ENCODE assay signal across 1 cellular context in genomic region chr9:113401027-113401792, GRCh38.
A peak's percentile ranks its signal among the peaks of the same experiment; 100 is the strongest.
TF ChIP-seq lines count a peak whose summit lies in the region.

ALAD (minus strand) TSS chr9:113401284; CDS start chr9:113393559, 7,725 bp downstream.

TF ChIP-seq in HepG2, 621 proteins besides CTCF, POLR2A, EP300 and RAD21 (continued from another document and continues in another):
- no peak for TF ChIP-seq ZSCAN30 (CRISPR knock-in tag; IDR thresholded peaks at IDR 0.05)
- TF ChIP-seq PRDM4 (CRISPR knock-in tag; IDR thresholded peaks at IDR 0.05; ENCODE audit: borderline replicate concordance): no peak
- TF ChIP-seq, protein P1, sequence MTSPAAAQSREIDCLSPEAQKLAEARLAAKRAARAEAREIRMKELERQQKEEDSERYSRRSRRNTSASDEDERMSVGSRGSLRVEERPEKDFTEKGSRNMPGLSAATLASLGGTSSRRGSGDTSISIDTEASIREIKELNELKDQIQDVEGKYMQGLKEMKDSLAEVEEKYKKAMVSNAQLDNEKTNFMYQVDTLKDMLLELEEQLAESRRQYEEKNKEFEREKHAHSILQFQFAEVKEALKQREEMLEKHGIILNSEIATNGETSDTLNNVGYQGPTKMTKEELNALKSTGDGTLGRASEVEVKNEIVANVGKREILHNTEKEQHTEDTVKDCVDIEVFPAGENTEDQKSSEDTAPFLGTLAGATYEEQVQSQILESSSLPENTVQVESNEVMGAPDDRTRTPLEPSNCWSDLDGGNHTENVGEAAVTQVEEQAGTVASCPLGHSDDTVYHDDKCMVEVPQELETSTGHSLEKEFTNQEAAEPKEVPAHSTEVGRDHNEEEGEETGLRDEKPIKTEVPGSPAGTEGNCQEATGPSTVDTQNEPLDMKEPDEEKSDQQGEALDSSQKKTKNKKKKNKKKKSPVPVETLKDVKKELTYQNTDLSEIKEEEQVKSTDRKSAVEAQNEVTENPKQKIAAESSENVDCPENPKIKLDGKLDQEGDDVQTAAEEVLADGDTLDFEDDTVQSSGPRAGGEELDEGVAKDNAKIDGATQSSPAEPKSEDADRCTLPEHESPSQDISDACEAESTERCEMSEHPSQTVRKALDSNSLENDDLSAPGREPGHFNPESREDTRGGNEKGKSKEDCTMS (CRISPR knock-in tag; conservative IDR thresholded peaks at IDR 0.05): no peak
- TF ChIP-seq ZNF891 (CRISPR knock-in tag; IDR thresholded peaks at IDR 0.05): peak; percentile 81; the same call in 1 of the 2 replicates
- no peak for TF ChIP-seq MAFG (CRISPR knock-in tag; IDR thresholded peaks at IDR 0.05)
- TF ChIP-seq ZNF83 (CRISPR knock-in tag; IDR thresholded peaks at IDR 0.05; ENCODE audit: borderline replicate concordance): no peak
- TF ChIP-seq ZFAT (CRISPR knock-in tag; conservative IDR thresholded peaks at IDR 0.05): no peak
- TF ChIP-seq ZNF720 (CRISPR knock-in tag; IDR thresholded peaks at IDR 0.05): no peak
- TF ChIP-seq SNAPC5 (CRISPR knock-in tag; IDR thresholded peaks at IDR 0.05; ENCODE audit: borderline replicate concordance): 0 out of 2 replicates have a peak, but pooled peaks have one; percentile 14
- TF ChIP-seq, protein P2, sequence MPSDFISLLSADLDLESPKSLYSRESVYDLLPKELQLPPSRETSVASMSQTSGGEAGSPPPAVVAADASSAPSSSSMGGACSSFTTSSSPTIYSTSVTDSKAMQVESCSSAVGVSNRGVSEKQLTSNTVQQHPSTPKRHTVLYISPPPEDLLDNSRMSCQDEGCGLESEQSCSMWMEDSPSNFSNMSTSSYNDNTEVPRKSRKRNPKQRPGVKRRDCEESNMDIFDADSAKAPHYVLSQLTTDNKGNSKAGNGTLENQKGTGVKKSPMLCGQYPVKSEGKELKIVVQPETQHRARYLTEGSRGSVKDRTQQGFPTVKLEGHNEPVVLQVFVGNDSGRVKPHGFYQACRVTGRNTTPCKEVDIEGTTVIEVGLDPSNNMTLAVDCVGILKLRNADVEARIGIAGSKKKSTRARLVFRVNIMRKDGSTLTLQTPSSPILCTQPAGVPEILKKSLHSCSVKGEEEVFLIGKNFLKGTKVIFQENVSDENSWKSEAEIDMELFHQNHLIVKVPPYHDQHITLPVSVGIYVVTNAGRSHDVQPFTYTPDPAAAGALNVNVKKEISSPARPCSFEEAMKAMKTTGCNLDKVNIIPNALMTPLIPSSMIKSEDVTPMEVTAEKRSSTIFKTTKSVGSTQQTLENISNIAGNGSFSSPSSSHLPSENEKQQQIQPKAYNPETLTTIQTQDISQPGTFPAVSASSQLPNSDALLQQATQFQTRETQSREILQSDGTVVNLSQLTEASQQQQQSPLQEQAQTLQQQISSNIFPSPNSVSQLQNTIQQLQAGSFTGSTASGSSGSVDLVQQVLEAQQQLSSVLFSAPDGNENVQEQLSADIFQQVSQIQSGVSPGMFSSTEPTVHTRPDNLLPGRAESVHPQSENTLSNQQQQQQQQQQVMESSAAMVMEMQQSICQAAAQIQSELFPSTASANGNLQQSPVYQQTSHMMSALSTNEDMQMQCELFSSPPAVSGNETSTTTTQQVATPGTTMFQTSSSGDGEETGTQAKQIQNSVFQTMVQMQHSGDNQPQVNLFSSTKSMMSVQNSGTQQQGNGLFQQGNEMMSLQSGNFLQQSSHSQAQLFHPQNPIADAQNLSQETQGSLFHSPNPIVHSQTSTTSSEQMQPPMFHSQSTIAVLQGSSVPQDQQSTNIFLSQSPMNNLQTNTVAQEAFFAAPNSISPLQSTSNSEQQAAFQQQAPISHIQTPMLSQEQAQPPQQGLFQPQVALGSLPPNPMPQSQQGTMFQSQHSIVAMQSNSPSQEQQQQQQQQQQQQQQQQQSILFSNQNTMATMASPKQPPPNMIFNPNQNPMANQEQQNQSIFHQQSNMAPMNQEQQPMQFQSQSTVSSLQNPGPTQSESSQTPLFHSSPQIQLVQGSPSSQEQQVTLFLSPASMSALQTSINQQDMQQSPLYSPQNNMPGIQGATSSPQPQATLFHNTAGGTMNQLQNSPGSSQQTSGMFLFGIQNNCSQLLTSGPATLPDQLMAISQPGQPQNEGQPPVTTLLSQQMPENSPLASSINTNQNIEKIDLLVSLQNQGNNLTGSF (CRISPR knock-in tag; IDR thresholded peaks at IDR 0.05): no peak
- TF ChIP-seq YY1 (IDR thresholded peaks at IDR 0.05; ENCODE audit: insufficient read depth, insufficient replicate concordance, low read depth, low read length): peak; percentile 55
- peak; percentile 68; the same call in 1 of the 2 replicates for TF ChIP-seq ZFP91 (CRISPR knock-in tag; IDR thresholded peaks at IDR 0.05; ENCODE audit: borderline replicate concordance)
- TF ChIP-seq ZNF562 (CRISPR knock-in tag; IDR thresholded peaks at IDR 0.05; ENCODE audit: borderline replicate concordance): no peak
- no peak for TF ChIP-seq ZNF138 (CRISPR knock-in tag; IDR thresholded peaks at IDR 0.05; ENCODE audit: low read depth)
- TF ChIP-seq EEA1 (CRISPR knock-in tag; IDR thresholded peaks at IDR 0.05; ENCODE audit: borderline replicate concordance): no peak
- no peak for TF ChIP-seq ZNF564 (CRISPR knock-in tag; IDR thresholded peaks at IDR 0.05)
- TF ChIP-seq HNF4A (CRISPR knock-in tag; IDR thresholded peaks at IDR 0.05): peak; percentile 55
- no peak for TF ChIP-seq MED8 (CRISPR knock-in tag; IDR thresholded peaks at IDR 0.05; ENCODE audit: insufficient replicate concordance)
- 0 out of 2 replicates have a peak, but pooled peaks have one; percentile 37 for TF ChIP-seq ZNF451 (CRISPR knock-in tag; IDR thresholded peaks at IDR 0.05)
- TF ChIP-seq, protein P3, sequence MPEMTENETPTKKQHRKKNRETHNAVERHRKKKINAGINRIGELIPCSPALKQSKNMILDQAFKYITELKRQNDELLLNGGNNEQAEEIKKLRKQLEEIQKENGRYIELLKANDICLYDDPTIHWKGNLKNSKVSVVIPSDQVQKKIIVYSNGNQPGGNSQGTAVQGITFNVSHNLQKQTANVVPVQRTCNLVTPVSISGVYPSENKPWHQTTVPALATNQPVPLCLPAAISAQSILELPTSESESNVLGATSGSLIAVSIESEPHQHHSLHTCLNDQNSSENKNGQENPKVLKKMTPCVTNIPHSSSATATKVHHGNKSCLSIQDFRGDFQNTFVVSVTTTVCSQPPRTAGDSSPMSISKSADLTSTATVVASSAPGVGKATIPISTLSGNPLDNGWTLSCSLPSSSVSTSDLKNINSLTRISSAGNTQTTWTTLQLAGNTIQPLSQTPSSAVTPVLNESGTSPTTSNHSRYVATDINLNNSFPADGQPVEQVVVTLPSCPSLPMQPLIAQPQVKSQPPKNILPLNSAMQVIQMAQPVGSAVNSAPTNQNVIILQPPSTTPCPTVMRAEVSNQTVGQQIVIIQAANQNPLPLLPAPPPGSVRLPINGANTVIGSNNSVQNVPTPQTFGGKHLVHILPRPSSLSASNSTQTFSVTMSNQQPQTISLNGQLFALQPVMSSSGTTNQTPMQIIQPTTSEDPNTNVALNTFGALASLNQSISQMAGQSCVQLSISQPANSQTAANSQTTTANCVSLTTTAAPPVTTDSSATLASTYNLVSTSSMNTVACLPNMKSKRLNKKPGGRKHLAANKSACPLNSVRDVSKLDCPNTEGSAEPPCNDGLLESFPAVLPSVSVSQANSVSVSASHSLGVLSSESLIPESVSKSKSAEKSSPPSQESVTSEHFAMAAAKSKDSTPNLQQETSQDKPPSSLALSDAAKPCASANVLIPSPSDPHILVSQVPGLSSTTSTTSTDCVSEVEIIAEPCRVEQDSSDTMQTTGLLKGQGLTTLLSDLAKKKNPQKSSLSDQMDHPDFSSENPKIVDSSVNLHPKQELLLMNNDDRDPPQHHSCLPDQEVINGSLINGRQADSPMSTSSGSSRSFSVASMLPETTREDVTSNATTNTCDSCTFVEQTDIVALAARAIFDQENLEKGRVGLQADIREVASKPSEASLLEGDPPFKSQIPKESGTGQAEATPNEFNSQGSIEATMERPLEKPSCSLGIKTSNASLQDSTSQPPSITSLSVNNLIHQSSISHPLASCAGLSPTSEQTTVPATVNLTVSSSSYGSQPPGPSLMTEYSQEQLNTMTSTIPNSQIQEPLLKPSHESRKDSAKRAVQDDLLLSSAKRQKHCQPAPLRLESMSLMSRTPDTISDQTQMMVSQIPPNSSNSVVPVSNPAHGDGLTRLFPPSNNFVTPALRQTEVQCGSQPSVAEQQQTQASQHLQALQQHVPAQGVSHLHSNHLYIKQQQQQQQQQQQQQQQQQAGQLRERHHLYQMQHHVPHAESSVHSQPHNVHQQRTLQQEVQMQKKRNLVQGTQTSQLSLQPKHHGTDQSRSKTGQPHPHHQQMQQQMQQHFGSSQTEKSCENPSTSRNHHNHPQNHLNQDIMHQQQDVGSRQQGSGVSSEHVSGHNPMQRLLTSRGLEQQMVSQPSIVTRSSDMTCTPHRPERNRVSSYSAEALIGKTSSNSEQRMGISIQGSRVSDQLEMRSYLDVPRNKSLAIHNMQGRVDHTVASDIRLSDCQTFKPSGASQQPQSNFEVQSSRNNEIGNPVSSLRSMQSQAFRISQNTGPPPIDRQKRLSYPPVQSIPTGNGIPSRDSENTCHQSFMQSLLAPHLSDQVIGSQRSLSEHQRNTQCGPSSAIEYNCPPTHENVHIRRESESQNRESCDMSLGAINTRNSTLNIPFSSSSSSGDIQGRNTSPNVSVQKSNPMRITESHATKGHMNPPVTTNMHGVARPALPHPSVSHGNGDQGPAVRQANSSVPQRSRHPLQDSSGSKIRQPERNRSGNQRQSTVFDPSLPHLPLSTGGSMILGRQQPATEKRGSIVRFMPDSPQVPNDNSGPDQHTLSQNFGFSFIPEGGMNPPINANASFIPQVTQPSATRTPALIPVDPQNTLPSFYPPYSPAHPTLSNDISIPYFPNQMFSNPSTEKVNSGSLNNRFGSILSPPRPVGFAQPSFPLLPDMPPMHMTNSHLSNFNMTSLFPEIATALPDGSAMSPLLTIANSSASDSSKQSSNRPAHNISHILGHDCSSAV (CRISPR knock-in tag; IDR thresholded peaks at IDR 0.05; ENCODE audit: borderline replicate concordance): peak; percentile 71; the same call in 1 of the 2 replicates
- no peak for TF ChIP-seq ZNF260 (CRISPR knock-in tag; IDR thresholded peaks at IDR 0.05; ENCODE audit: borderline replicate concordance, low read depth)
- no peak for TF ChIP-seq ZNF770 (CRISPR knock-in tag; IDR thresholded peaks at IDR 0.05)
- TF ChIP-seq MEF2D (CRISPR knock-in tag; IDR thresholded peaks at IDR 0.05): peak; percentile 83; the same call in 1 of the 2 replicates
- peak; percentile 54 for TF ChIP-seq UBTF (CRISPR knock-in tag; IDR thresholded peaks at IDR 0.05)
- TF ChIP-seq MAFK (conservative IDR thresholded peaks at IDR 0.05 in 1 of 2, IDR thresholded peaks at IDR 0.05 in 1 of 2; ENCODE audit: low read length in 2 of 2): peak in 1 of 2 experiments; percentile 36; a peak in 2 of 4 replicates
- no peak for TF ChIP-seq ZNF121 (CRISPR knock-in tag; IDR thresholded peaks at IDR 0.05)
- no peak for TF ChIP-seq ATF1 (CRISPR knock-in tag; IDR thresholded peaks at IDR 0.05)
- peak; percentile 37 for TF ChIP-seq CEBPG (CRISPR knock-in tag; IDR thresholded peaks at IDR 0.05)
